6 cellular contexts compared by ENCODE assay signal in genomic region chr19:10289167-10289835, GRCh38. TPM values are rescaled to one million over a fixed set of nuclear protein-coding genes. Genes with fewer than 3 reads are reported as not detected.
DNase-seq lines count a peak whose midpoint lies in the region; ATAC-seq lines count a peak whose summit lies in the region.

No MANE protein-coding gene starts in this region.

- DNase-seq in Right ventricle myocardium inferior (ENCODE audit: missing footprints), result peak; percentile 75
- DNase-seq in cardiac septum (ENCODE audit: low spot score), result no peak
- DNase-seq in T-helper 1 cell, result peak in 4 of 5 donors; percentile 47 to 77 (median 51)
- DNase-seq in dermis blood vessel endothelial cell, result peak; percentile 45
- DNase-seq in putamen (ENCODE audit: low spot score), result peak; percentile 37

- ATAC-seq in Right ventricle myocardium inferior, result no peak
- ATAC-seq in GM21825 (IDR thresholded peaks at IDR 0.05; ENCODE audit: unreplicated experiment), result no peak

- intact Hi-C loops in Right ventricle myocardium inferior (cut with DNase I) (no loop called here), cardiac septum (cut with DNase I) (no loop called here)

RNA-seq across cellular contexts. Expression of gene ICAM5, which starts 0.5 kb away (rescaled TPM):
- total RNA-seq in Right ventricle myocardium inferior (0.38 TPM), cardiac septum (0.67 TPM), dermis blood vessel endothelial cell (0.09 and 0.17 TPM in 2 replicates)

RNA-seq across cellular contexts. Expression of gene ICAM4, which starts 2.5 kb away (rescaled TPM):
- 0.30 TPM for total RNA-seq in Right ventricle myocardium inferior
- 0.46 TPM for total RNA-seq in cardiac septum
- 0.79 and 0.85 TPM in 2 replicates for total RNA-seq in dermis blood vessel endothelial cell

RNA-seq across cellular contexts. Expression of gene ICAM1, which starts 18.4 kb away (rescaled TPM):
- 8.6 TPM for total RNA-seq in Right ventricle myocardium inferior
- 9.8 TPM for total RNA-seq in cardiac septum
- 21.3 and 59.7 TPM in 2 replicates for total RNA-seq in dermis blood vessel endothelial cell

RNA-seq across cellular contexts. Expression of gene ZGLP1, which starts 20.3 kb away (rescaled TPM):
- total RNA-seq in Right ventricle myocardium inferior (0.65 TPM), cardiac septum (1.9 TPM), dermis blood vessel endothelial cell (0.47 and 1.4 TPM in 2 replicates)

RNA-seq across cellular contexts. Expression of gene FDX2, which starts 26.5 kb away (rescaled TPM):
- total RNA-seq in Right ventricle myocardium inferior (20.1 TPM), cardiac septum (16.9 TPM), dermis blood vessel endothelial cell (18.7 and 25.4 TPM in 2 replicates)
